1 cellular context compared by ENCODE assay signal in the genomic region with DNA sequence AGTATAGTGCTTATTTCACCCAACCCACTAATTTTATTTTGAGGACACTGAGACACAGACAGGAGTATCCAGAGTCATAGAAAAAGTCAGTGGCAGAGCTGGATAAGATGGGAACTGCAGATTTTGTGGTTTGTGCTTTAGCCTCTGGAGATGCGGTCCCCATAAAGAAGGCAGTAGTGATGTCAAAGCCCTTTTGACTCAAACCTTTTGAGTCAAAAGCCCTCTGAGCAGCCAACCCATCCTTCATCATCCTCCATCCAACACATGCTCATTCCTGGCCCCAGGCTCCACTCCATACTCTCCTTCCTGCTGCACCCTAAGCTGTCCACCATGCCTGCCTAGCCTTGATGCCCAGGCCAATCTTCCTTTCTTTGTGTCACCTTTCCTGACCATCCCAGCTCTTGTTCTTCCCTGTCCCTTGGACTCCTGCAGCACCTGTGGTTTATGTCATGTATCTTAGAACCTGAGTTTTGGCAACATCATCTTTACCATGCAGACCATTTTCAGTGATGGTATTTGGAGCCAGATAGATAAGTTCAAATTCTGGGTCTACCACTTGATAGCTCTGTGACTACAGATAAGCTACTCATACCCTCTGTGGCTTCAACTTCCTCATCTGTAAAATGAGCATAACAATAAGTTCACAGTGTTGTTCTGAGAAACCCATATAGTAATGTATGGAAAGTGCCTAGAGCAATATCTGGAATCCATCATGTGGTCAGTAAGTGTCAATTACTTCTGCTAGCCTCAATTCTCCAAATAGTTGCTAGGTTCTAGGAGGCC.
TF ChIP-seq lines count a peak whose summit lies in the region.

No MANE protein-coding gene starts in this region.

TF ChIP-seq in GM12878, 131 proteins besides CTCF, POLR2A, EP300 and RAD21 (continued from another document):
- TF ChIP-seq STAT3 (IDR thresholded peaks at IDR 0.05; ENCODE audit: low read depth, low read length) (peak; percentile 88; the same call in 1 of the 2 replicates), SREBF1 (IDR thresholded peaks at IDR 0.05; ENCODE audit: low read length) (no peak), ATF7 (IDR thresholded peaks at IDR 0.05; ENCODE audit: low read depth) (peak; percentile 40; the same call in 1 of the 2 replicates), NR2C2 (IDR thresholded peaks at IDR 0.05; ENCODE audit: borderline replicate concordance, control insufficient read depth, insufficient read length, low read depth) (no peak), NKRF (conservative IDR thresholded peaks at IDR 0.05) (no peak), SUZ12 (IDR thresholded peaks at IDR 0.05; ENCODE audit: unreplicated experiment) (no peak), ZBTB4 (CRISPR knock-in tag; IDR thresholded peaks at IDR 0.05) (peak; percentile 59; the same call in 1 of the 2 replicates), PBX3 (IDR thresholded peaks at IDR 0.05; ENCODE audit: insufficient replicate concordance, low read depth, low read length) (no peak), SRF (IDR thresholded peaks at IDR 0.05; ENCODE audit: low read depth in 2 of 2, low read length in 2 of 2) (no peak), SMAD1 (IDR thresholded peaks at IDR 0.05; ENCODE audit: low read depth, partially characterized antibody) (no peak), E2F8 (IDR thresholded peaks at IDR 0.05; ENCODE audit: low read depth, partially characterized antibody) (no peak), ZNF207 (IDR thresholded peaks at IDR 0.05; ENCODE audit: borderline replicate concordance) (no peak), RAD51 (IDR thresholded peaks at IDR 0.05) (no peak), BCL11A (IDR thresholded peaks at IDR 0.05; ENCODE audit: low read depth, low read length) (peak; percentile 4; the same call in 1 of the 2 replicates)
- TF ChIP-seq, protein P1, sequence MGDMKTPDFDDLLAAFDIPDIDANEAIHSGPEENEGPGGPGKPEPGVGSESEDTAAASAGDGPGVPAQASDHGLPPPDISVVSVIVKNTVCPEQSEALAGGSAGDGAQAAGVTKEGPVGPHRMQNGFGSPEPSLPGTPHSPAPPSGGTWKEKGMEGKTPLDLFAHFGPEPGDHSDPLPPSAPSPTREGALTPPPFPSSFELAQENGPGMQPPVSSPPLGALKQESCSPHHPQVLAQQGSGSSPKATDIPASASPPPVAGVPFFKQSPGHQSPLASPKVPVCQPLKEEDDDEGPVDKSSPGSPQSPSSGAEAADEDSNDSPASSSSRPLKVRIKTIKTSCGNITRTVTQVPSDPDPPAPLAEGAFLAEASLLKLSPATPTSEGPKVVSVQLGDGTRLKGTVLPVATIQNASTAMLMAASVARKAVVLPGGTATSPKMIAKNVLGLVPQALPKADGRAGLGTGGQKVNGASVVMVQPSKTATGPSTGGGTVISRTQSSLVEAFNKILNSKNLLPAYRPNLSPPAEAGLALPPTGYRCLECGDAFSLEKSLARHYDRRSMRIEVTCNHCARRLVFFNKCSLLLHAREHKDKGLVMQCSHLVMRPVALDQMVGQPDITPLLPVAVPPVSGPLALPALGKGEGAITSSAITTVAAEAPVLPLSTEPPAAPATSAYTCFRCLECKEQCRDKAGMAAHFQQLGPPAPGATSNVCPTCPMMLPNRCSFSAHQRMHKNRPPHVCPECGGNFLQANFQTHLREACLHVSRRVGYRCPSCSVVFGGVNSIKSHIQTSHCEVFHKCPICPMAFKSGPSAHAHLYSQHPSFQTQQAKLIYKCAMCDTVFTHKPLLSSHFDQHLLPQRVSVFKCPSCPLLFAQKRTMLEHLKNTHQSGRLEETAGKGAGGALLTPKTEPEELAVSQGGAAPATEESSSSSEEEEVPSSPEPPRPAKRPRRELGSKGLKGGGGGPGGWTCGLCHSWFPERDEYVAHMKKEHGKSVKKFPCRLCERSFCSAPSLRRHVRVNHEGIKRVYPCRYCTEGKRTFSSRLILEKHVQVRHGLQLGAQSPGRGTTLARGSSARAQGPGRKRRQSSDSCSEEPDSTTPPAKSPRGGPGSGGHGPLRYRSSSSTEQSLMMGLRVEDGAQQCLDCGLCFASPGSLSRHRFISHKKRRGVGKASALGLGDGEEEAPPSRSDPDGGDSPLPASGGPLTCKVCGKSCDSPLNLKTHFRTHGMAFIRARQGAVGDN (IDR thresholded peaks at IDR 0.05), result peak; percentile 57
- TF ChIP-seq, protein P2, sequence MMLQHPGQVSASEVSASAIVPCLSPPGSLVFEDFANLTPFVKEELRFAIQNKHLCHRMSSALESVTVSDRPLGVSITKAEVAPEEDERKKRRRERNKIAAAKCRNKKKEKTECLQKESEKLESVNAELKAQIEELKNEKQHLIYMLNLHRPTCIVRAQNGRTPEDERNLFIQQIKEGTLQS (IDR thresholded peaks at IDR 0.05; ENCODE audit: borderline replicate concordance, extremely low read depth, low read depth, low read length), result no peak
